16 cellular contexts compared by ENCODE assay signal in genomic region chr4:174739576-174739975, GRCh38.
DNase-seq lines count a peak whose midpoint lies in the region; ATAC-seq, FAIRE-seq and TF ChIP-seq lines count a peak whose summit lies in the region.
"Had no signal": no experiment of that assay in that cellular context is flagged by ENCODE, and none has a peak within 500 bp of the region (broad histone marks: within the 10 kb centered on the region; RNA-seq: fewer than 3 reads in every experiment).

No MANE protein-coding gene starts in this region.

- H3K27me3 ChIP-seq in bronchial epithelial cell (ENCODE audit: control insufficient read depth, insufficient read depth, low read length) (no peaks in the 10 kb centered on the region), right atrium auricular region (no peaks in the 10 kb centered on the region)
- H3K27me3 ChIP-seq: BLaER1 had no signal

- TF ChIP-seq CTCF in bronchial epithelial cell (IDR thresholded peaks at IDR 0.05; ENCODE audit: insufficient read depth, low read length, severe bottlenecking) (no peak), mucosa of descending colon (IDR thresholded peaks at IDR 0.05) (no peak), right atrium auricular region (IDR thresholded peaks at IDR 0.05) (no peak)

- no peak for ATAC-seq in mucosa of descending colon
- ATAC-seq: GM12878 had no signal

- H3K4me1 ChIP-seq in mucosa of descending colon (ENCODE audit: low read depth) (no peaks in the 10 kb centered on the region), right atrium auricular region (no peaks in the 10 kb centered on the region)
- H3K4me1 ChIP-seq: BLaER1, HAP-1 had no signal

- H3K36me3 ChIP-seq in bronchial epithelial cell (ENCODE audit: control insufficient read depth, insufficient read depth, low read length) (no peaks in the 10 kb centered on the region), mucosa of descending colon (ENCODE audit: low read depth) (no peaks in the 10 kb centered on the region), right atrium auricular region (no peaks in the 10 kb centered on the region)
- H3K36me3 ChIP-seq: BLaER1, HAP-1 had no signal

- FAIRE-seq in bronchial epithelial cell (lab: Jason Lieb, UNC), result no peak
- FAIRE-seq: GM12878, GM19239 had no signal

- H3K4me3 ChIP-seq in bronchial epithelial cell (ENCODE audit: low read depth, low read length), result no peak overlapping the region
- H3K4me3 ChIP-seq in mucosa of descending colon, result no peak overlapping the region
- no peak overlapping the region for H3K4me3 ChIP-seq in right atrium auricular region
- H3K4me3 ChIP-seq: BLaER1, GM12878, GM23248, HAP-1 had no signal

- no peak overlapping the region for H3K27ac ChIP-seq in right atrium auricular region
- H3K27ac ChIP-seq: BLaER1, GM23248 had no signal

- H3K9me3 ChIP-seq in mucosa of descending colon, result no peaks in the 10 kb centered on the region
- H3K9me3 ChIP-seq in right atrium auricular region, result peaks cover 0 to 4% of the 10 kb centered on the region in 2 donors
- H3K9me3 ChIP-seq: HAP-1 had no signal

- intact Hi-C loops in mucosa of descending colon (cut with DNase I, micrococcal nuclease), result no loop called here

- DNase-seq in Daoy (ENCODE audit: low read depth) (peak; percentile 1), M059J (ENCODE audit: low read depth) (peak; percentile 28), bronchial epithelial cell (ENCODE audit: low read depth) (peak; percentile 34), iris pigment epithelial cell (ENCODE audit: low read depth) (peak; percentile 3), mucosa of descending colon (no peak), NCI-H187 treated with DMSO at 0.1 percent for 48 hours (lab: John Stamatoyannopoulos, UW) (no peak), right atrium auricular region (ENCODE audit: low spot score) (no peak)
- DNase-seq: 8988T; CD4-positive, alpha-beta memory T cell; DMS153; DMS79; GM23248 had no signal

Comparison
In these comparisons a context has a peak if more than half of its experiments do, and no peak if none do; other contexts are left out.
1. DNase-seq: peak in Daoy (single experiment), M059J (single experiment), bronchial epithelial cell (single experiment) and iris pigment epithelial cell (single experiment); none in mucosa of descending colon (0 of 3), NCI-H187 treated with DMSO at 0.1 percent for 48 hours (single experiment) and right atrium auricular region (single experiment).